ENCODE assay signal across 16 cellular contexts in the genomic region with DNA sequence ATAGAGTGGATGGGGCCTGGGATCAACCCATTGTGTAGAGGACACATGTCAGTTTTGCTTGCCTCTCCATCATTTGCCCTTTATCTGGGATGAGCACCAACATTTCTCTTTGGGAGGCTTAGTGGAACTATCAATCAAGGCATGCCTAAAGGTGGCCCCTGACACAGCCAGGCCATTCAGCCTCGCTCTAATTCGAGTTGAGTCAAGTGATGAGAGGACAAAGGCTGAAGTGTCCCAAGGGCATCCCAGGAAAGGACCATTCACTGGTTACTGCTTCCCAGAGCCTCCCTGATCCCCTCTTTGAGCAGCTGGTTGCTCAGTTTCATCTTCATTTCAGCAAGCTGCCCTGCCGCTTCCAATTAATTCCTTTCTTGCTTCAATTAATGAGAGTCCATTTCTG.
A peak's percentile ranks its signal among the peaks of the same experiment; 100 is the strongest.
DNase-seq lines count a peak whose midpoint lies in the region; TF ChIP-seq lines count a peak whose summit lies in the region.
"Had no signal": no experiment of that assay in that cellular context is flagged by ENCODE, and none has a peak within 500 bp of the region (broad histone marks: within the 10 kb centered on the region; RNA-seq: fewer than 3 reads in every experiment).

No MANE protein-coding gene starts in this region.

- peaks cover 64% of the 10 kb centered on the region for H3K4me1 Mint-ChIP-seq in brain
- H3K4me1 Mint-ChIP-seq in nephron = peaks cover 20% of the 10 kb centered on the region
- H3K4me1 Mint-ChIP-seq: CD14-positive monocyte; CD4-positive, alpha-beta memory T cell; IgD-negative memory B cell had no signal

- H3K4me3 Mint-ChIP-seq in brain (no peak overlapping the region), nephron (no peak overlapping the region)
- H3K4me3 Mint-ChIP-seq: CD14-positive monocyte; CD4-positive, alpha-beta memory T cell; IgD-negative memory B cell had no signal

- DNase-seq in substantia nigra (lab: John Stamatoyannopoulos, UW) (peak in 20 of 49 donors; percentile 3 to 56 (median 28)), NCI-H2081 (lab: John Stamatoyannopoulos, UW) (no peak), 8988T (no peak), T-helper 9 cell (no peak)
- no peak for DNase-seq in activated T-cell treated with anti-CD3 and anti-CD28 coated beads, Interleukin-2, amount 50 U/mL, for 1 hour
- DNase-seq: AML-193; CD4-positive, alpha-beta memory T cell; DMS153; DMS79; GF-D8 had no signal

- H3K36me3 Mint-ChIP-seq in brain (peaks cover 9% of the 10 kb centered on the region), nephron (ENCODE audit: low read depth) (no peaks in the 10 kb centered on the region)
- H3K36me3 Mint-ChIP-seq: CD14-positive monocyte; CD4-positive, alpha-beta memory T cell had no signal

- TF ChIP-seq CTCF in brain (conservative IDR thresholded peaks at IDR 0.05) (no peak), nephron (IDR thresholded peaks at IDR 0.05; ENCODE audit: unreplicated experiment in 3 of 3) (no peak)

- H3K27me3 Mint-ChIP-seq in brain (peaks cover 4% of the 10 kb centered on the region), nephron (ENCODE audit: low read depth) (peaks cover 6% of the 10 kb centered on the region)

- H3K27ac ChIP-seq in substantia nigra (ENCODE audit: low read depth, low read length, poor library complexity, severe bottlenecking) = peak overlapping the region; percentile 9
- H3K27ac ChIP-seq: A549, BLaER1 had no signal

- H3K9me3 Mint-ChIP-seq in brain (no peaks in the 10 kb centered on the region), nephron (no peaks in the 10 kb centered on the region)
- H3K9me3 Mint-ChIP-seq: CD14-positive monocyte, IgD-negative memory B cell had no signal

- H3K27ac Mint-ChIP-seq in brain (peak overlapping the region in 3 of 5 experiments; percentile 1 to 95 (median 54)), nephron (peak overlapping the region in 2 of 3 experiments; percentile 77 to 98)
- H3K27ac Mint-ChIP-seq: CD14-positive monocyte; CD4-positive, alpha-beta memory T cell had no signal
